ENCODE assay signal across 1 cellular context in genomic region chr19:43755256-43755801, GRCh38.
TF ChIP-seq lines count a peak whose summit lies in the region.

No MANE protein-coding gene starts in this region.

TF ChIP-seq in HEK293, 187 proteins besides CTCF, POLR2A, EP300 and RAD21 (continued from another document and continues in another):
- no peak; the same call in 1 of the 2 replicates for TF ChIP-seq KLF1 (tag by site-specific recombination; IDR thresholded peaks at IDR 0.05)
- TF ChIP-seq ZXDB (tag by site-specific recombination; IDR thresholded peaks at IDR 0.05), result no peak
- TF ChIP-seq ZNF311 (tag by site-specific recombination; IDR thresholded peaks at IDR 0.05; ENCODE audit: borderline replicate concordance), result no peak
- TF ChIP-seq ZBTB48 (tag by site-specific recombination; IDR thresholded peaks at IDR 0.05), result peak; percentile 60; the same call in 1 of the 2 replicates
- TF ChIP-seq ZNF777 (tag by site-specific recombination; IDR thresholded peaks at IDR 0.05; ENCODE audit: borderline replicate concordance), result no peak; the same call in 1 of the 2 replicates
- no peak for TF ChIP-seq ZNF529 (tag by site-specific recombination; IDR thresholded peaks at IDR 0.05; ENCODE audit: insufficient replicate concordance)
- peak; percentile 79; the same call in 1 of the 2 replicates for TF ChIP-seq ZSCAN5A (tag by site-specific recombination; IDR thresholded peaks at IDR 0.05)
- TF ChIP-seq ZNF280D (tag by site-specific recombination; IDR thresholded peaks at IDR 0.05), result peak; percentile 82
- TF ChIP-seq ZNF621 (tag by site-specific recombination; IDR thresholded peaks at IDR 0.05), result no peak
- TF ChIP-seq, protein P1, sequence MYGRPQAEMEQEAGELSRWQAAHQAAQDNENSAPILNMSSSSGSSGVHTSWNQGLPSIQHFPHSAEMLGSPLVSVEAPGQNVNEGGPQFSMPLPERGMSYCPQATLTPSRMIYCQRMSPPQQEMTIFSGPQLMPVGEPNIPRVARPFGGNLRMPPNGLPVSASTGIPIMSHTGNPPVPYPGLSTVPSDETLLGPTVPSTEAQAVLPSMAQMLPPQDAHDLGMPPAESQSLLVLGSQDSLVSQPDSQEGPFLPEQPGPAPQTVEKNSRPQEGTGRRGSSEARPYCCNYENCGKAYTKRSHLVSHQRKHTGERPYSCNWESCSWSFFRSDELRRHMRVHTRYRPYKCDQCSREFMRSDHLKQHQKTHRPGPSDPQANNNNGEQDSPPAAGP (tag by site-specific recombination; IDR thresholded peaks at IDR 0.05), result peak; percentile 14; the same call in 1 of the 2 replicates
- no peak for TF ChIP-seq ZNF48 (tag by site-specific recombination; IDR thresholded peaks at IDR 0.05)
- TF ChIP-seq HOXD13 (CRISPR knock-in tag; IDR thresholded peaks at IDR 0.05; ENCODE audit: borderline replicate concordance), result no peak
- no peak for TF ChIP-seq ZNF266 (tag by site-specific recombination; IDR thresholded peaks at IDR 0.05; ENCODE audit: low read depth)
- no peak for TF ChIP-seq PBX3 (CRISPR knock-in tag; IDR thresholded peaks at IDR 0.05)
- no peak for TF ChIP-seq MEIS1 (CRISPR knock-in tag; IDR thresholded peaks at IDR 0.05; ENCODE audit: borderline replicate concordance)
- peak; percentile 44 for TF ChIP-seq ZNF580 (tag by site-specific recombination; IDR thresholded peaks at IDR 0.05)
- TF ChIP-seq SP2 (tag by site-specific recombination; IDR thresholded peaks at IDR 0.05), result no peak
- TF ChIP-seq ZNF654 (tag by site-specific recombination; IDR thresholded peaks at IDR 0.05; ENCODE audit: low read depth), result 0 out of 2 replicates have a peak, but pooled peaks have one; percentile 1
- no peak for TF ChIP-seq TCF7L2 (IDR thresholded peaks at IDR 0.05; ENCODE audit: borderline replicate concordance, low read depth, low read length)
- TF ChIP-seq, protein P2, sequence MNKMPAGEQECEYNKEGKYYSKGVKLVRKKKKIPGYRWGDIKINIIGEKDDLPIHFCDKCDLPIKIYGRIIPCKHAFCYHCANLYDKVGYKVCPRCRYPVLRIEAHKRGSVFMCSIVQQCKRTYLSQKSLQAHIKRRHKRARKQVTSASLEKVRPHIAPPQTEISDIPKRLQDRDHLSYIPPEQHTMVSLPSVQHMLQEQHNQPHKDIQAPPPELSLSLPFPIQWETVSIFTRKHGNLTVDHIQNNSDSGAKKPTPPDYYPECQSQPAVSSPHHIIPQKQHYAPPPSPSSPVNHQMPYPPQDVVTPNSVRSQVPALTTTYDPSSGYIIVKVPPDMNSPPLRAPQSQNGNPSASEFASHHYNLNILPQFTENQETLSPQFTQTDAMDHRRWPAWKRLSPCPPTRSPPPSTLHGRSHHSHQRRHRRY (tag by site-specific recombination; IDR thresholded peaks at IDR 0.05), result no peak
- no peak for TF ChIP-seq ZNF138 (tag by site-specific recombination; IDR thresholded peaks at IDR 0.05; ENCODE audit: borderline replicate concordance)
- TF ChIP-seq REPIN1 (tag by site-specific recombination; IDR thresholded peaks at IDR 0.05; ENCODE audit: low read depth), result 0 out of 2 replicates have a peak, but pooled peaks have one; percentile 46
- no peak for TF ChIP-seq ZNF747 (tag by site-specific recombination; IDR thresholded peaks at IDR 0.05)
- TF ChIP-seq BCL6B (tag by site-specific recombination; IDR thresholded peaks at IDR 0.05), result no peak
- TF ChIP-seq ZNF548 (tag by site-specific recombination; IDR thresholded peaks at IDR 0.05), result 0 out of 2 replicates have a peak, but pooled peaks have one; percentile 24
- TF ChIP-seq ZNF600 (tag by site-specific recombination; IDR thresholded peaks at IDR 0.05), result peak; percentile 6
- TF ChIP-seq PRDM10 (tag by site-specific recombination; IDR thresholded peaks at IDR 0.05), result no peak
- TF ChIP-seq HOXA7 (CRISPR knock-in tag; IDR thresholded peaks at IDR 0.05; ENCODE audit: borderline replicate concordance), result no peak
- TF ChIP-seq ZSCAN30 (tag by site-specific recombination; IDR thresholded peaks at IDR 0.05), result peak; percentile 37; the same call in 1 of the 2 replicates
- peak; percentile 36; the same call in 1 of the 2 replicates for TF ChIP-seq ZNF335 (tag by site-specific recombination; conservative IDR thresholded peaks at IDR 0.05)
- TF ChIP-seq ZNF560 (tag by site-specific recombination; IDR thresholded peaks at IDR 0.05; ENCODE audit: borderline replicate concordance), result no peak
- no peak for TF ChIP-seq OSR2 (tag by site-specific recombination; IDR thresholded peaks at IDR 0.05)
- TF ChIP-seq SCRT2 (tag by site-specific recombination; IDR thresholded peaks at IDR 0.05), result 0 out of 2 replicates have a peak, but pooled peaks have one; percentile 7
- TF ChIP-seq BCL11B (tag by site-specific recombination; IDR thresholded peaks at IDR 0.05; ENCODE audit: low read depth), result no peak
- TF ChIP-seq SALL2 (tag by site-specific recombination; IDR thresholded peaks at IDR 0.05; ENCODE audit: borderline replicate concordance), result no peak
- TF ChIP-seq ZNF140 (tag by site-specific recombination; IDR thresholded peaks at IDR 0.05), result no peak
- no peak for TF ChIP-seq ZNF211 (tag by site-specific recombination; IDR thresholded peaks at IDR 0.05; ENCODE audit: low read depth)
- no peak for TF ChIP-seq ZNF624 (tag by site-specific recombination; IDR thresholded peaks at IDR 0.05)
- no peak; the same call in 1 of the 2 replicates for TF ChIP-seq ZNF133 (tag by site-specific recombination; IDR thresholded peaks at IDR 0.05)
- no peak for TF ChIP-seq ZNF585B (tag by site-specific recombination; IDR thresholded peaks at IDR 0.05)
- TF ChIP-seq, protein P3, sequence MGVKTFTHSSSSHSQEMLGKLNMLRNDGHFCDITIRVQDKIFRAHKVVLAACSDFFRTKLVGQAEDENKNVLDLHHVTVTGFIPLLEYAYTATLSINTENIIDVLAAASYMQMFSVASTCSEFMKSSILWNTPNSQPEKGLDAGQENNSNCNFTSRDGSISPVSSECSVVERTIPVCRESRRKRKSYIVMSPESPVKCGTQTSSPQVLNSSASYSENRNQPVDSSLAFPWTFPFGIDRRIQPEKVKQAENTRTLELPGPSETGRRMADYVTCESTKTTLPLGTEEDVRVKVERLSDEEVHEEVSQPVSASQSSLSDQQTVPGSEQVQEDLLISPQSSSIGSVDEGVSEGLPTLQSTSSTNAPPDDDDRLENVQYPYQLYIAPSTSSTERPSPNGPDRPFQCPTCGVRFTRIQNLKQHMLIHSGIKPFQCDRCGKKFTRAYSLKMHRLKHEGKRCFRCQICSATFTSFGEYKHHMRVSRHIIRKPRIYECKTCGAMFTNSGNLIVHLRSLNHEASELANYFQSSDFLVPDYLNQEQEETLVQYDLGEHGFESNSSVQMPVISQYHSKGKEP (tag by site-specific recombination; IDR thresholded peaks at IDR 0.05), result no peak
- TF ChIP-seq ZFHX2 (tag by site-specific recombination; conservative IDR thresholded peaks at IDR 0.05), result no peak; the same call in 1 of the 2 replicates
- TF ChIP-seq ZNF174 (tag by site-specific recombination; IDR thresholded peaks at IDR 0.05), result no peak
- no peak; the same call in 1 of the 2 replicates for TF ChIP-seq ZBTB8A (tag by site-specific recombination; IDR thresholded peaks at IDR 0.05)
- TF ChIP-seq ATF2 (tag by site-specific recombination; IDR thresholded peaks at IDR 0.05; ENCODE audit: low read depth), result no peak
- TF ChIP-seq HOXC10 (CRISPR knock-in tag; IDR thresholded peaks at IDR 0.05), result no peak
- no peak for TF ChIP-seq GLI4 (tag by site-specific recombination; IDR thresholded peaks at IDR 0.05)
- no peak; the same call in 1 of the 2 replicates for TF ChIP-seq ZEB2 (tag by site-specific recombination; IDR thresholded peaks at IDR 0.05)
- 0 out of 2 replicates have a peak, but pooled peaks have one; percentile 36 for TF ChIP-seq ZNF664 (tag by site-specific recombination; IDR thresholded peaks at IDR 0.05)
- peak; percentile 10; the same call in 1 of the 2 replicates for TF ChIP-seq ZNF324 (tag by site-specific recombination; IDR thresholded peaks at IDR 0.05)
- peak; percentile 53 for TF ChIP-seq ZNF561 (tag by site-specific recombination; IDR thresholded peaks at IDR 0.05; ENCODE audit: borderline replicate concordance)
- no peak for TF ChIP-seq EGR2 (tag by site-specific recombination; IDR thresholded peaks at IDR 0.05; ENCODE audit: low read depth)
